8 cellular contexts compared by ENCODE assay signal in genomic region chr1:180503274-180503862, GRCh38. TPM values are rescaled to one million over a fixed set of nuclear protein-coding genes. Genes with fewer than 3 reads are reported as not detected.
DNase-seq lines count a peak whose midpoint lies in the region; ATAC-seq and TF ChIP-seq lines count a peak whose summit lies in the region.

No MANE protein-coding gene starts in this region.

- H3K36me3 ChIP-seq in esophagus (ENCODE audit: control insufficient read depth in 2 of 2, insufficient read depth in 2 of 2, low read length in 1 of 2) (no peaks in the 10 kb centered on the region), neutrophil (no peaks in the 10 kb centered on the region)

- H3K27me3 ChIP-seq in esophagus (ENCODE audit: control insufficient read depth in 1 of 2, insufficient read depth in 2 of 2, low read length in 2 of 2), result no peaks in the 10 kb centered on the region
- H3K27me3 ChIP-seq in neutrophil, result no peaks in the 10 kb centered on the region

- ATAC-seq in HG02973 (IDR thresholded peaks at IDR 0.05; ENCODE audit: unreplicated experiment) (peak; percentile 7), GM18511 (IDR thresholded peaks at IDR 0.05; ENCODE audit: unreplicated experiment) (no peak)

- DNase-seq in ELR (ENCODE audit: low read depth) (peak; percentile 56), SKM-1 treated with dmso at 0.1 percent for 144 hours (lab: John Stamatoyannopoulos, UW; ENCODE audit: unreplicated experiment) (peak; percentile 71), activated gamma-delta T cell (lab: John Stamatoyannopoulos, UW) (no peak), DMS153 (lab: John Stamatoyannopoulos, UW) (no peak)

- H3K4me1 ChIP-seq in esophagus (ENCODE audit: control insufficient read depth in 2 of 2, insufficient read depth in 2 of 2, low read length in 1 of 2), result no peaks in the 10 kb centered on the region
- H3K4me1 ChIP-seq in neutrophil (ENCODE audit: control insufficient read depth in 1 of 2, insufficient read depth in 1 of 2, low read depth in 1 of 2, low read length in 1 of 2), result peaks cover 16 to 18% of the 10 kb centered on the region in 2 experiments

- H3K27ac ChIP-seq in esophagus (ENCODE audit: low read depth in 2 of 2, low read length in 1 of 2) (peak overlapping the region; percentile 94), neutrophil (peak overlapping the region; percentile 73)

- H3K4me3 ChIP-seq in esophagus (ENCODE audit: low read depth in 1 of 2, low read length in 2 of 2), result peak overlapping the region; percentile 91 to 94
- peak overlapping the region; percentile 83 to 94 for H3K4me3 ChIP-seq in neutrophil (ENCODE audit: low read depth in 1 of 2, low read length in 1 of 2)

- no peaks in the 10 kb centered on the region for H3K9me3 ChIP-seq in esophagus (ENCODE audit: control insufficient read depth in 2 of 2, insufficient read depth in 1 of 2, low read depth in 1 of 2, low read length in 1 of 2)
- no peaks in the 10 kb centered on the region for H3K9me3 ChIP-seq in neutrophil

- TF ChIP-seq CTCF in neutrophil (IDR thresholded peaks at IDR 0.05), result no peak

- WGBS in esophagus, 2 donors, result 19 to 20% methylated on average over 8 of the region's 8 CpGs

RNA-seq across cellular contexts. Expression of gene ACBD6, which starts 1.0 kb away (rescaled TPM):
- 10 to 100 TPM; 20.4 to 23.0 TPM for polyA plus RNA-seq in esophagus

RNA-seq across cellular contexts. Expression of gene OVAAL, which starts 55.4 kb away (rescaled TPM):
- polyA plus RNA-seq in esophagus, result not detected

Comparison
In these comparisons a context has a peak if more than half of its experiments do, and no peak if none do; other contexts are left out.
1. DNase-seq: peak in ELR (single experiment) and SKM-1 treated with dmso at 0.1 percent for 144 hours (single experiment); none in activated gamma-delta T cell (single experiment) and DMS153 (single experiment).